In the genomic region with DNA sequence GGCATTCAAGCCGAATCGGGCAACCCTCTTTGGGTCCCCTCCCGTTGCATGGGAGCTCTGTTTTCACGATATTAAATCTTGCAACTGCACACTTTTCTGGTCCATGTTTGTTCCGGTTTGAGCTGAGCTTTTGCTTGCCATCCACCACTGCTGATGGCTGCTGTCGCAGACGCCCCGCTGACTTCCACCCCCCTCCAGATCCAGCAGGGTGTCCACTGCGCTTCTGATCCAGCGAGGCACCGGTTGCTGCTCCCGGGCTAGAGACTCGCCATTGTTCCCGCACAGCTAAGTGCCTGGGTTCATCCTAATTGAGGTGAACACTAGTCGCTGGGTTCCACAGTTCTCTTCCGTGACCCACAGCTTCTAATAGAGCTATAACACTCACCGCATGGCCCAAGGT, we compare ENCODE assay signal across 9 cellular contexts. TPM values are rescaled to one million over a fixed set of nuclear protein-coding genes. Genes with fewer than 3 reads are reported as not detected.
DNase-seq lines count a peak whose midpoint lies in the region; ATAC-seq, FAIRE-seq and TF ChIP-seq lines count a peak whose summit lies in the region.
"Had no signal": no experiment of that assay in that cellular context is flagged by ENCODE, and none has a peak within 500 bp of the region (broad histone marks: within the 10 kb centered on the region; RNA-seq: fewer than 3 reads in every experiment).

No MANE protein-coding gene starts in this region.

- TF ChIP-seq CTCF in D721Med (IDR thresholded peaks at IDR 0.05; ENCODE audit: insufficient read depth, missing control alignments), result no peak

- H3K27me3 Mint-ChIP-seq in activated CD4-positive, alpha-beta T cell treated with anti-CD3 and anti-CD28 coated beads for 36 hours, result no peaks in the 10 kb centered on the region
- no peaks in the 10 kb centered on the region for H3K27me3 Mint-ChIP-seq in activated T-helper 1 cell treated with anti-CD3 and anti-CD28 coated beads, Interleukin-12 subunit alpha, Interleukin-12 subunit beta, Interleukin-2, Interleukin-4 antibody, amounts not matched to agents 30 ng/mL and 10 ng/mL and 1 ng/mL, durations not matched to agents 14 hours and 24 hours and 36 hours (ENCODE audit: insufficient read depth)

- H3K9me3 Mint-ChIP-seq in activated CD4-positive, alpha-beta T cell treated with anti-CD3 and anti-CD28 coated beads for 36 hours (ENCODE audit: low read depth), result no peaks in the 10 kb centered on the region
- H3K9me3 Mint-ChIP-seq in activated T-helper 1 cell treated with anti-CD3 and anti-CD28 coated beads, Interleukin-12 subunit alpha, Interleukin-12 subunit beta, Interleukin-2, Interleukin-4 antibody, amounts not matched to agents 30 ng/mL and 10 ng/mL and 1 ng/mL, durations not matched to agents 14 hours and 24 hours and 36 hours, result no peaks in the 10 kb centered on the region

- in situ Hi-C loops in KBM-7 (cut with MboI; ENCODE audit: low pct_unique_long_range_greater_than_20kb, low sequenced_read_pairs), result no loop called here

- no peak for DNase-seq in activated CD4-positive, alpha-beta T cell treated with anti-CD3 and anti-CD28 coated beads for 36 hours
- no peak for DNase-seq in activated CD4-positive, alpha-beta T cell treated with anti-CD3 and anti-CD28 coated beads for 48 hours
- no peak for DNase-seq in activated T-helper 1 cell treated with anti-CD3 and anti-CD28 coated beads, Interleukin-12 subunit alpha, Interleukin-12 subunit beta, Interleukin-2, Interleukin-4 antibody, amounts not matched to agents 30 ng/mL and 10 ng/mL and 1 ng/mL, durations not matched to agents 14 hours and 24 hours and 36 hours (ENCODE audit: low spot score)
- DNase-seq in islet precursor cell (peak; percentile 23), D721Med (ENCODE audit: insufficient read length, low spot score) (no peak), KBM-7 (no peak)

- ATAC-seq in activated CD4-positive, alpha-beta T cell treated with anti-CD3 and anti-CD28 coated beads for 36 hours, result no peak
- no peak for ATAC-seq in GM19397 (IDR thresholded peaks at IDR 0.05; ENCODE audit: unreplicated experiment)

- peak overlapping the region in 1 of 2 donors; percentile 87 for H3K9ac ChIP-seq in stomach smooth muscle (ENCODE audit: low read length in 2 of 2)

- no peaks in the 10 kb centered on the region for H3K27me3 ChIP-seq in stomach smooth muscle (ENCODE audit: control insufficient read depth in 1 of 2, insufficient read depth in 2 of 2, low read length in 2 of 2)

- H3K36me3 Mint-ChIP-seq in activated CD4-positive, alpha-beta T cell treated with anti-CD3 and anti-CD28 coated beads for 36 hours (ENCODE audit: low read depth), result peaks cover 2% of the 10 kb centered on the region
- peaks cover 2% of the 10 kb centered on the region for H3K36me3 Mint-ChIP-seq in activated T-helper 1 cell treated with anti-CD3 and anti-CD28 coated beads, Interleukin-12 subunit alpha, Interleukin-12 subunit beta, Interleukin-2, Interleukin-4 antibody, amounts not matched to agents 30 ng/mL and 10 ng/mL and 1 ng/mL, durations not matched to agents 14 hours and 24 hours and 36 hours (ENCODE audit: low read depth)

- CTCF ChIA-PET in activated CD4-positive, alpha-beta T cell treated with anti-CD3 and anti-CD28 coated beads for 36 hours (lab: Charles Lee), result interaction anchor here (1.0 to 1.5 kb wide), 4 partner anchors 9 to 24 kb away, joined by 3 read pairs; no protein-coding TSS in a partner anchor

- POLR2A ChIA-PET in activated CD4-positive, alpha-beta T cell treated with anti-CD3 and anti-CD28 coated beads for 36 hours (lab: Charles Lee), result interaction anchor here (1.8 kb wide), 1 partner anchor 8 kb away, joined by 8 read pairs; no protein-coding TSS in a partner anchor

- FAIRE-seq in D721Med (lab: Jason Lieb, UNC), result no peak
- FAIRE-seq: H1 had no signal

- H3K36me3 ChIP-seq in stomach smooth muscle (ENCODE audit: control insufficient read depth in 2 of 2, insufficient read depth in 2 of 2, low read length in 2 of 2), result peaks cover 0 to 2% of the 10 kb centered on the region in 2 donors

- peaks cover 23% of the 10 kb centered on the region for H3K4me1 Mint-ChIP-seq in activated CD4-positive, alpha-beta T cell treated with anti-CD3 and anti-CD28 coated beads for 36 hours
- peaks cover 20% of the 10 kb centered on the region for H3K4me1 Mint-ChIP-seq in activated T-helper 1 cell treated with anti-CD3 and anti-CD28 coated beads, Interleukin-12 subunit alpha, Interleukin-12 subunit beta, Interleukin-2, Interleukin-4 antibody, amounts not matched to agents 30 ng/mL and 10 ng/mL and 1 ng/mL, durations not matched to agents 14 hours and 24 hours and 36 hours (ENCODE audit: low read depth)

- H3K27ac Mint-ChIP-seq in activated CD4-positive, alpha-beta T cell treated with anti-CD3 and anti-CD28 coated beads for 36 hours, result no peak overlapping the region
- H3K27ac Mint-ChIP-seq in activated T-helper 1 cell treated with anti-CD3 and anti-CD28 coated beads, Interleukin-12 subunit alpha, Interleukin-12 subunit beta, Interleukin-2, Interleukin-4 antibody, amounts not matched to agents 30 ng/mL and 10 ng/mL and 1 ng/mL, durations not matched to agents 14 hours and 24 hours and 36 hours, result no peak overlapping the region

- H3K4me3 ChIP-seq in stomach smooth muscle (ENCODE audit: low read length in 2 of 2), result peak overlapping the region; percentile 89 to 95

- no peaks in the 10 kb centered on the region for H3K9me3 ChIP-seq in stomach smooth muscle (ENCODE audit: control insufficient read depth in 2 of 2, low read length in 2 of 2)

- peaks cover 30% of the 10 kb centered on the region for H3K4me1 ChIP-seq in stomach smooth muscle (ENCODE audit: control insufficient read depth, insufficient read depth, low read length)

- intact Hi-C loops in activated CD4-positive, alpha-beta T cell treated with anti-CD3 and anti-CD28 coated beads for 36 hours (cut with DNase I, micrococcal nuclease), result loop anchor here in 1 of 2 experiments (10.0 kb wide), 1 partner anchor 572 kb away; no protein-coding TSS in a partner anchor
- intact Hi-C loops in activated T-helper 1 cell treated with anti-CD3 and anti-CD28 coated beads, Interleukin-12 subunit alpha, Interleukin-12 subunit beta, Interleukin-2, Interleukin-4 antibody, amounts not matched to agents 30 ng/mL and 10 ng/mL and 1 ng/mL, durations not matched to agents 14 hours and 24 hours and 36 hours (cut with micrococcal nuclease), result no loop called here

- no peak overlapping the region for H3K27ac ChIP-seq in stomach smooth muscle (ENCODE audit: low read length)

- H3K4me3 Mint-ChIP-seq in activated CD4-positive, alpha-beta T cell treated with anti-CD3 and anti-CD28 coated beads for 36 hours, result peak overlapping the region; percentile 93
- H3K4me3 Mint-ChIP-seq in activated T-helper 1 cell treated with anti-CD3 and anti-CD28 coated beads, Interleukin-12 subunit alpha, Interleukin-12 subunit beta, Interleukin-2, Interleukin-4 antibody, amounts not matched to agents 30 ng/mL and 10 ng/mL and 1 ng/mL, durations not matched to agents 14 hours and 24 hours and 36 hours, result peak overlapping the region; percentile 92

RNA-seq across cellular contexts. Expression of gene ACOX3, which starts 13.3 kb away (rescaled TPM):
- total RNA-seq in activated CD4-positive, alpha-beta T cell treated with anti-CD3 and anti-CD28 coated beads for 36 hours, result 10 to 100 TPM; 20.5 to 29.3 TPM
- total RNA-seq in activated T-helper 1 cell treated with anti-CD3 and anti-CD28 coated beads, Interleukin-12 subunit alpha, Interleukin-12 subunit beta, Interleukin-2, Interleukin-4 antibody, amounts not matched to agents 30 ng/mL and 10 ng/mL and 1 ng/mL, durations not matched to agents 14 hours and 24 hours and 36 hours, result 18.4 and 20.7 TPM in 2 replicates

RNA-seq across cellular contexts. Expression of gene TRMT44, which starts 13.3 kb away (rescaled TPM):
- total RNA-seq in activated CD4-positive, alpha-beta T cell treated with anti-CD3 and anti-CD28 coated beads for 36 hours, result 10 to 100 TPM; 20.1 to 24.5 TPM
- 36.8 and 39.2 TPM in 2 replicates for total RNA-seq in activated T-helper 1 cell treated with anti-CD3 and anti-CD28 coated beads, Interleukin-12 subunit alpha, Interleukin-12 subunit beta, Interleukin-2, Interleukin-4 antibody, amounts not matched to agents 30 ng/mL and 10 ng/mL and 1 ng/mL, durations not matched to agents 14 hours and 24 hours and 36 hours
